13 cellular contexts compared by ENCODE assay signal in the genomic region with DNA sequence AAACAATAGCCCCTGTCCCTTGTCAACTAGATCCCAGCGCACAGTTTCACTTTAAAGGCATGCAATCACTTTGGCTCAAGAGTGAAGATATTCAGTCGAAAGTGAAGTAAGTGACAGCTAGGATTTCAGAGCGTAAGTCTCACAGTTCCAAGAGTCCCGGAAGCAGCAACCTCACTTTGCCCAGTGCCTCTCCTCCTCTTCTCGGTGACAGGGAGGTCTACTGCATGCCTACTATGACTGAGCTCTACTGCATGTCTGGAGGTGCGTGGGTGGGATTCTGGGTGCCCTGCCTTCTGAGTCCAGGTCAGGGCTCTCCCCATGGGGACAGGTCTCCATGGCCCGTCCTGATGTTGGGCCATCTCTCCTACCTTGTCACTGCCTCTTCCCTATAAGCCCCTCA. TPM values are rescaled to one million over a fixed set of nuclear protein-coding genes. Genes with fewer than 3 reads are reported as not detected.
DNase-seq lines count a peak whose midpoint lies in the region; ATAC-seq and TF ChIP-seq lines count a peak whose summit lies in the region.
"Had no signal": no experiment of that assay in that cellular context is flagged by ENCODE, and none has a peak within 500 bp of the region (broad histone marks: within the 10 kb centered on the region; RNA-seq: fewer than 3 reads in every experiment).

No MANE protein-coding gene starts in this region.

- H3K4me3 Mint-ChIP-seq in CD4-positive, alpha-beta T cell: peak overlapping the region; percentile 82
- H3K4me3 Mint-ChIP-seq in T-helper 17 cell (peak overlapping the region; percentile 91), osteocyte (ENCODE audit: unreplicated experiment) (no peak overlapping the region), nephron progenitor cell (no peak overlapping the region)
- H3K4me3 Mint-ChIP-seq: neural crest cell had no signal

- no peaks in the 10 kb centered on the region for H3K9me3 ChIP-seq in CD4-positive, alpha-beta T cell (ENCODE audit: control insufficient read depth, low read length)
- H3K9me3 ChIP-seq in T-helper 17 cell (ENCODE audit: control insufficient read depth, low read length, poor library complexity, severe bottlenecking): no peaks in the 10 kb centered on the region
- H3K9me3 ChIP-seq in SJCRH30 (replicated peaks): no peaks in the 10 kb centered on the region
- H3K9me3 ChIP-seq: body of pancreas, spleen had no signal

- peak overlapping the region; percentile 81 for H3K27ac Mint-ChIP-seq in CD4-positive, alpha-beta T cell
- H3K27ac Mint-ChIP-seq in T-helper 17 cell: peak overlapping the region; percentile 96
- no peak overlapping the region for H3K27ac Mint-ChIP-seq in osteocyte (ENCODE audit: unreplicated experiment)
- no peak overlapping the region for H3K27ac Mint-ChIP-seq in nephron progenitor cell

- no peaks in the 10 kb centered on the region for H3K36me3 ChIP-seq in SJCRH30
- H3K36me3 ChIP-seq: spleen had no signal

- no peaks in the 10 kb centered on the region for H3K27me3 ChIP-seq in CD4-positive, alpha-beta T cell (ENCODE audit: control insufficient read depth, insufficient read depth, low read length)
- H3K27me3 ChIP-seq in SJCRH30: no peaks in the 10 kb centered on the region
- H3K27me3 ChIP-seq: body of pancreas had no signal

- peak overlapping the region; percentile 66 for H3K27ac ChIP-seq in CD4-positive, alpha-beta T cell (ENCODE audit: low read depth, low read length)
- H3K27ac ChIP-seq in SJCRH30: no peak overlapping the region
- H3K27ac ChIP-seq: body of pancreas had no signal

- H3K9me3 Mint-ChIP-seq in CD4-positive, alpha-beta T cell: no peaks in the 10 kb centered on the region
- no peaks in the 10 kb centered on the region for H3K9me3 Mint-ChIP-seq in osteocyte (ENCODE audit: unreplicated experiment)
- H3K9me3 Mint-ChIP-seq in nephron progenitor cell: no peaks in the 10 kb centered on the region
- H3K9me3 Mint-ChIP-seq: neural crest cell had no signal

- peaks cover 90% of the 10 kb centered on the region for H3K4me1 Mint-ChIP-seq in CD4-positive, alpha-beta T cell (ENCODE audit: low read depth)
- H3K4me1 Mint-ChIP-seq in T-helper 17 cell (peaks cover 75% of the 10 kb centered on the region), osteocyte (ENCODE audit: unreplicated experiment) (no peaks in the 10 kb centered on the region), nephron progenitor cell (peaks cover 18% of the 10 kb centered on the region)
- H3K4me1 Mint-ChIP-seq: neural crest cell had no signal

- no peaks in the 10 kb centered on the region for H3K27me3 Mint-ChIP-seq in CD4-positive, alpha-beta T cell
- H3K27me3 Mint-ChIP-seq in T-helper 17 cell (no peaks in the 10 kb centered on the region), osteocyte (ENCODE audit: unreplicated experiment) (peaks cover 6% of the 10 kb centered on the region), nephron progenitor cell (ENCODE audit: low read depth, poor library complexity) (no peaks in the 10 kb centered on the region)

- POLR2A ChIA-PET in CD4-positive, alpha-beta T cell (lab: Charles Lee): interaction anchor here (0.6 to 2.8 kb wide), 11 partner anchors 12 to 59 kb away, joined by 3 to 21 read pairs (median 8); no protein-coding TSS in a partner anchor

- no peaks in the 10 kb centered on the region for H3K4me1 ChIP-seq in SJCRH30
- H3K4me1 ChIP-seq: body of pancreas had no signal

- ATAC-seq in CD4-positive, alpha-beta T cell (ENCODE audit: poor library complexity): peak; percentile 58
- ATAC-seq in T-helper 17 cell: peak; percentile 22
- no peak for ATAC-seq in left ventricle myocardium superior
- ATAC-seq: body of pancreas had no signal

- no peak for TF ChIP-seq CTCF in CD4-positive, alpha-beta T cell (IDR thresholded peaks at IDR 0.05)
- TF ChIP-seq CTCF in osteocyte (IDR thresholded peaks at IDR 0.05) (no peak), nephron progenitor cell (IDR thresholded peaks at IDR 0.05) (no peak)

- no peak overlapping the region for H3K4me3 ChIP-seq in SJCRH30
- H3K4me3 ChIP-seq: body of pancreas had no signal

- CTCF ChIA-PET in CD4-positive, alpha-beta T cell (lab: Charles Lee): interaction anchor here (1.0 to 1.4 kb wide), 6 partner anchors 11 to 90 kb away, joined by 3 to 6 read pairs (median 3); no protein-coding TSS in a partner anchor

- intact Hi-C loops in CD4-positive, alpha-beta T cell (cut with DNase I, micrococcal nuclease): loop anchor here in 1 of 2 experiments (1.0 to 5.0 kb wide), 2 partner anchors 13 to 46 kb away; no protein-coding TSS in a partner anchor
- intact Hi-C loops in left ventricle myocardium superior (cut with micrococcal nuclease): no loop called here

- peak in 2 of 10 experiments; percentile 13 to 19 for DNase-seq in CD4-positive, alpha-beta T cell
- no peak for DNase-seq in T-helper 17 cell
- peak; percentile 52 for DNase-seq in activated naive CD4-positive, alpha-beta T cell treated with anti-CD3 and anti-CD28 coated beads, Interleukin-2, amount 50 U/mL, for 16 hours
- peak; percentile 48 for DNase-seq in osteocyte (ENCODE audit: extremely low spot score, unreplicated experiment)
- no peak for DNase-seq in AG08396 (ENCODE audit: low spot score)
- DNase-seq in SJCRH30: no peak
- DNase-seq in nephron progenitor cell: no peak
- DNase-seq in left ventricle myocardium superior: no peak
- DNase-seq: body of pancreas, left cardiac atrium, NCI-H69, spleen had no signal

- H3K36me3 Mint-ChIP-seq in CD4-positive, alpha-beta T cell (ENCODE audit: low read depth): peaks cover 21% of the 10 kb centered on the region
- H3K36me3 Mint-ChIP-seq in T-helper 17 cell (ENCODE audit: low read depth): peaks cover 2% of the 10 kb centered on the region
- H3K36me3 Mint-ChIP-seq in osteocyte (ENCODE audit: unreplicated experiment): no peaks in the 10 kb centered on the region
- H3K36me3 Mint-ChIP-seq in nephron progenitor cell (ENCODE audit: low read depth): no peaks in the 10 kb centered on the region

RNA-seq across cellular contexts. Expression of a gene that starts 17.0 kb away (rescaled TPM):
- 10 to 100 TPM; 43.4 to 43.9 TPM for total RNA-seq in CD4-positive, alpha-beta T cell
- total RNA-seq in T-helper 17 cell (10 to 100 TPM; 66.3 to 70.0 TPM), osteocyte (0.11 TPM in 1 of 2 replicates, not detected in the other), left ventricle myocardium superior (0.12 TPM)
- 0.79 and 1.3 TPM in 2 replicates for total RNA-seq in SJCRH30 (2014; rRNA removed; shearing (Covaris generic))

Comparison
In these comparisons a context has a peak if more than half of its experiments do, and no peak if none do; other contexts are left out.
1. DNase-seq: peak in activated naive CD4-positive, alpha-beta T cell treated with anti-CD3 and anti-CD28 coated beads, Interleukin-2, amount 50 U/mL, for 16 hours (single experiment) and osteocyte (single experiment); none in T-helper 17 cell (0 of 3), AG08396 (single experiment), SJCRH30 (0 of 2), nephron progenitor cell (single experiment) and left ventricle myocardium superior (single experiment).
2. H3K27ac Mint-ChIP-seq: peak in CD4-positive, alpha-beta T cell (single experiment) and T-helper 17 cell (single experiment); none in osteocyte (single experiment) and nephron progenitor cell (single experiment).
3. H3K4me3 Mint-ChIP-seq: peak in CD4-positive, alpha-beta T cell (single experiment) and T-helper 17 cell (single experiment); none in osteocyte (single experiment) and nephron progenitor cell (single experiment).
4. RNA of a gene that starts 17.0 kb away (total RNA-seq): 66.3 to 70.0 TPM in T-helper 17 cell and 43.4 to 43.9 TPM in CD4-positive, alpha-beta T cell; 0.79 to 1.3 TPM in SJCRH30, 0.12 TPM in left ventricle myocardium superior (single experiment) and 0.11 TPM in osteocyte; every median in the first group is over 10 times any median in the second.